In the genomic region with DNA sequence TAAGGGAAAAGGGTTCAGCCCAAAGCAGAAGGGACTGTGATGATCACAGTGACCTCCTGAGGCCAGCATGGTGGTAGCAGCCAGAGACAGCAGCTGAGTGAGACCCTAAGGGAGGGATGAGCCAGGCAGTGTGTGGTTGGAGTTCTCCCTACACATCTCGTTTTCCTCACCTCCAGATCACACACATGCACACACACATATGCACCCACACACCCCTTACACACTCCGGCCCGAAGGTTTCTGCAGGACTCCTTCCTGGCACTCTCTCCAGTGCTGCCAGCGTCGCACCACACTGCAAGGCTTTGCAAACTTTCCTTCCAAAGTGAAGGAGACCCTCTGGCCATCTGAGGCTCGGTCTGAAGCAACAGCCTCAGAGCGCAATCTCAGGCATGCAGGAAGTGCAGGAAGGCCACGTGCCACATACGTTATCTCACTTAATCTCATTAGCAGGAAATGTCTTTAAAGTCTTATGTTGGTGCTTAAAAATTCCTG, we compare ENCODE assay signal across 8 cellular contexts. TPM values are rescaled to one million over a fixed set of nuclear protein-coding genes. Genes with fewer than 3 reads are reported as not detected.
DNase-seq lines count a peak whose midpoint lies in the region; ATAC-seq and TF ChIP-seq lines count a peak whose summit lies in the region.

No MANE protein-coding gene starts in this region.

- no peak overlapping the region for H3K4me3 ChIP-seq in SK-N-SH (ENCODE audit: low read depth in 2 of 2, low read length in 1 of 2)

- POLR2A ChIA-PET in SK-N-SH (lab: Yijun Ruan, JAX), result no interaction called here

- ATAC-seq in GM21825 (IDR thresholded peaks at IDR 0.05; ENCODE audit: unreplicated experiment), result no peak
- no peak for ATAC-seq in HG02885 (IDR thresholded peaks at IDR 0.05; ENCODE audit: poor library complexity, unreplicated experiment)

- WGBS in SK-N-SH (ENCODE audit: low lambda C conversion rate), result 55% methylated on average over 9 of the region's 9 CpGs

- H3K36me3 ChIP-seq in SK-N-SH (replicated peaks in 1 of 2; ENCODE audit: control insufficient read depth in 1 of 2, insufficient read depth in 2 of 2, low read length in 1 of 2), result no peaks in the 10 kb centered on the region

- H3K79me2 ChIP-seq in SK-N-SH (ENCODE audit: insufficient read depth), result no peaks in the 10 kb centered on the region

- H3K36me3 Mint-ChIP-seq in T-helper 2 cell treated with Interferon-gamma antibody and Interleukin-4, amounts not matched to agents 5 μg/mL and 100 μg/mL, for 36 hours (ENCODE audit: low read depth), result no peaks in the 10 kb centered on the region

- peak; percentile 30; the same call in 1 of the 2 replicates for TF ChIP-seq CTCF in SK-N-SH (IDR thresholded peaks at IDR 0.05)

- no peak overlapping the region for H3K4me3 Mint-ChIP-seq in T-helper 2 cell treated with Interferon-gamma antibody and Interleukin-4, amounts not matched to agents 5 μg/mL and 100 μg/mL, for 36 hours

- peaks cover 5% of the 10 kb centered on the region for H3K4me1 Mint-ChIP-seq in T-helper 2 cell treated with Interferon-gamma antibody and Interleukin-4, amounts not matched to agents 5 μg/mL and 100 μg/mL, for 36 hours (ENCODE audit: low read depth)

- no peaks in the 10 kb centered on the region for H3F3A ChIP-seq in SK-N-SH (replicated peaks; ENCODE audit: insufficient read depth)

- H3K9me2 ChIP-seq in SK-N-SH, result no peaks in the 10 kb centered on the region

- no peak overlapping the region for H3K4me2 ChIP-seq in SK-N-SH

- in situ Hi-C loops in G401 (cut with HindIII; ENCODE audit: low sequenced_read_pairs), result no loop called here

- H2AFZ ChIP-seq in SK-N-SH (ENCODE audit: low read depth), result peak overlapping the region; percentile 35; the same call in 1 of the 2 replicates

- peaks cover 5 to 16% of the 10 kb centered on the region in 2 experiments; a peak in 2 of 4 replicates for H3K4me1 ChIP-seq in SK-N-SH (ENCODE audit: control insufficient read depth in 1 of 2, insufficient read depth in 2 of 2, low read depth in 1 of 2, low read length in 1 of 2)

- H3K27me3 ChIP-seq in SK-N-SH (ENCODE audit: insufficient read depth), result no peaks in the 10 kb centered on the region

- no peaks in the 10 kb centered on the region for H3K27me3 Mint-ChIP-seq in T-helper 2 cell treated with Interferon-gamma antibody and Interleukin-4, amounts not matched to agents 5 μg/mL and 100 μg/mL, for 36 hours (ENCODE audit: low read depth)

- no peak overlapping the region for H3K9ac ChIP-seq in SK-N-SH

- DNase-seq in A172 (ENCODE audit: low spot score), result peak; percentile 42
- peak; percentile 64 for DNase-seq in G401 (ENCODE audit: low spot score)
- peak; percentile 57 for DNase-seq in SK-N-SH
- peak; percentile 60 for DNase-seq in iPS-NIHi11 (ENCODE audit: low spot score)
- no peak for DNase-seq in T-helper 2 cell treated with Interferon-gamma antibody and Interleukin-4, amounts not matched to agents 5 μg/mL and 100 μg/mL, for 36 hours (ENCODE audit: low spot score)
- no peak for DNase-seq in NCI-H1048 (lab: John Stamatoyannopoulos, UW)

- no peak overlapping the region for H3K27ac ChIP-seq in SK-N-SH (ENCODE audit: low read depth in 2 of 2, low read length in 1 of 2)

- no peak for TF ChIP-seq EP300 in SK-N-SH (IDR thresholded peaks at IDR 0.05; ENCODE audit: borderline replicate concordance in 1 of 2, low read depth in 1 of 2, low read length in 1 of 2)

- H3K9me3 Mint-ChIP-seq in T-helper 2 cell treated with Interferon-gamma antibody and Interleukin-4, amounts not matched to agents 5 μg/mL and 100 μg/mL, for 36 hours, result no peaks in the 10 kb centered on the region

- H3K9me3 ChIP-seq in SK-N-SH, result no peaks in the 10 kb centered on the region

- TF ChIP-seq RAD21 in SK-N-SH (IDR thresholded peaks at IDR 0.05; ENCODE audit: low read length), result peak; percentile 34

- CTCF ChIA-PET in SK-N-SH (lab: Yijun Ruan, JAX), result interaction anchor here (0.6 to 2.1 kb wide), 12 partner anchors 12 to 133 kb away, joined by 3 to 8 read pairs (median 4); partner anchors contain the start of gene TP53I11

- H3K27ac Mint-ChIP-seq in T-helper 2 cell treated with Interferon-gamma antibody and Interleukin-4, amounts not matched to agents 5 μg/mL and 100 μg/mL, for 36 hours, result no peak overlapping the region

- H4K20me1 ChIP-seq in SK-N-SH (ENCODE audit: insufficient read depth), result no peaks in the 10 kb centered on the region

TF ChIP-seq in SK-N-SH, 30 proteins besides CTCF, POLR2A, EP300 and RAD21:
- TF ChIP-seq SMC3 (IDR thresholded peaks at IDR 0.05; ENCODE audit: low read depth, low read length) (peak; percentile 32; the same call in 1 of the 2 replicates), FOXJ3 (CRISPR knock-in tag; IDR thresholded peaks at IDR 0.05) (no peak)
- TF ChIP-seq, protein P1, sequence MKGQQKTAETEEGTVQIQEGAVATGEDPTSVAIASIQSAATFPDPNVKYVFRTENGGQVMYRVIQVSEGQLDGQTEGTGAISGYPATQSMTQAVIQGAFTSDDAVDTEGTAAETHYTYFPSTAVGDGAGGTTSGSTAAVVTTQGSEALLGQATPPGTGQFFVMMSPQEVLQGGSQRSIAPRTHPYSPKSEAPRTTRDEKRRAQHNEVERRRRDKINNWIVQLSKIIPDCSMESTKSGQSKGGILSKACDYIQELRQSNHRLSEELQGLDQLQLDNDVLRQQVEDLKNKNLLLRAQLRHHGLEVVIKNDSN (IDR thresholded peaks at IDR 0.05; ENCODE audit: borderline replicate concordance, low read depth), result 0 out of 2 replicates have a peak, but pooled peaks have one; percentile 24

RNA-seq across cellular contexts. Expression of gene TP53I11, which starts 26.9 kb away (rescaled TPM):
- total RNA-seq in A172 (2014; rRNA removed; shearing (Covaris generic)), result 15.0 and 23.7 TPM in 2 replicates
- 136 and 146 TPM in 2 replicates for total RNA-seq in G401 (2014; rRNA removed; shearing (Covaris generic))
- 6.0 and 6.6 TPM in 2 replicates for polyA plus RNA-seq in SK-N-SH (2012; rRNA removed)
- polyA plus RNA-seq in SK-N-SH (2012; cell fraction: cytosol; rRNA removed), result 3.0 and 4.5 TPM in 2 replicates
- 8.3 and 15.2 TPM in 2 replicates for polyA plus RNA-seq in SK-N-SH (2012; cell fraction: nucleus; rRNA removed)

Comparison
In these comparisons a context has a peak if more than half of its experiments do, and no peak if none do; other contexts are left out.
1. DNase-seq: peak in A172 (single experiment), G401 (single experiment), SK-N-SH (single experiment) and iPS-NIHi11 (single experiment); none in T-helper 2 cell treated with Interferon-gamma antibody and Interleukin-4, amounts not matched to agents 5 μg/mL and 100 μg/mL, for 36 hours (single experiment) and NCI-H1048 (single experiment).